In genomic region chr20:61725966-61726365, GRCh38 we compare ENCODE assay signal across 26 cellular contexts.
DNase-seq lines count a peak whose midpoint lies in the region; ATAC-seq, FAIRE-seq and TF ChIP-seq lines count a peak whose summit lies in the region.
"Had no signal": no experiment of that assay in that cellular context is flagged by ENCODE, and none has a peak within 500 bp of the region (broad histone marks: within the 10 kb centered on the region; RNA-seq: fewer than 3 reads in every experiment).

No MANE protein-coding gene starts in this region.

- peaks cover 4% of the 10 kb centered on the region for H3K4me1 Mint-ChIP-seq in glutamatergic neuron (ENCODE audit: low read depth, unreplicated experiment)
- H3K4me1 Mint-ChIP-seq: CD4-positive, alpha-beta memory T cell had no signal

- H3K4me3 Mint-ChIP-seq in glutamatergic neuron (ENCODE audit: unreplicated experiment) = no peak overlapping the region
- H3K4me3 Mint-ChIP-seq: CD4-positive, alpha-beta memory T cell; HFFc6 had no signal

- intact Hi-C loops in Right ventricle myocardium superior (cut with DNase I) = no loop called here
- intact Hi-C loops in posterior vena cava (cut with DNase I) = no loop called here

- no peaks in the 10 kb centered on the region for H3K36me3 Mint-ChIP-seq in glutamatergic neuron (ENCODE audit: unreplicated experiment)
- H3K36me3 Mint-ChIP-seq: CD4-positive, alpha-beta memory T cell had no signal

- no peaks in the 10 kb centered on the region for H3K9me3 ChIP-seq in right atrium auricular region
- H3K9me3 ChIP-seq: A549, BE2C, HAP-1 had no signal

- no peak overlapping the region for H3K4me3 ChIP-seq in right atrium auricular region
- H3K4me3 ChIP-seq: A549; BLaER1 treated with 17β-estradiol and CSF1 and Interleukin-3, amounts not matched to agents 10 nM and 100 nM; HAP-1 had no signal

- no peak overlapping the region for H3K27ac ChIP-seq in right atrium auricular region
- H3K27ac ChIP-seq: A549; BLaER1 treated with 17β-estradiol and CSF1 and Interleukin-3, amounts not matched to agents 10 nM and 100 nM had no signal

- H3K27ac Mint-ChIP-seq in glutamatergic neuron (ENCODE audit: unreplicated experiment) = no peak overlapping the region
- H3K27ac Mint-ChIP-seq: CD4-positive, alpha-beta memory T cell; HFFc6 had no signal

- no peaks in the 10 kb centered on the region for H3K4me1 ChIP-seq in right atrium auricular region
- H3K4me1 ChIP-seq: A549, BE2C, HAP-1 had no signal

- TF ChIP-seq CTCF in right atrium auricular region (IDR thresholded peaks at IDR 0.05) (no peak), glutamatergic neuron (IDR thresholded peaks at IDR 0.05; ENCODE audit: partially characterized antibody, unreplicated experiment) (no peak)

- H3K27me3 ChIP-seq in right atrium auricular region = no peaks in the 10 kb centered on the region
- H3K27me3 ChIP-seq: BE2C; BLaER1 treated with 17β-estradiol and CSF1 and Interleukin-3, amounts not matched to agents 10 nM and 100 nM had no signal

- H3K27me3 Mint-ChIP-seq in glutamatergic neuron (ENCODE audit: unreplicated experiment) = peaks cover 8% of the 10 kb centered on the region
- H3K27me3 Mint-ChIP-seq: CD4-positive, alpha-beta memory T cell had no signal

- no peaks in the 10 kb centered on the region for H3K36me3 ChIP-seq in right atrium auricular region
- H3K36me3 ChIP-seq: BE2C; BLaER1 treated with 17β-estradiol and CSF1 and Interleukin-3, amounts not matched to agents 10 nM and 100 nM; HAP-1 had no signal

- DNase-seq in Right ventricle myocardium superior (peak; percentile 17), right atrium auricular region (ENCODE audit: low spot score) (no peak), HTR-8/SVneo (ENCODE audit: insufficient read length, low spot score) (no peak), glutamatergic neuron (peak; percentile 1), posterior vena cava (ENCODE audit: low spot score) (peak; percentile 61), T1000 (lab: John Stamatoyannopoulos, UW) (no peak), NCI-H1105 treated with DMSO at 0.1 percent for 48 hours (lab: John Stamatoyannopoulos, UW) (no peak)
- DNase-seq in stimulated activated naive CD4-positive, alpha-beta T cell treated with Interleukin-2 at 50 U/mL for 16 hours (lab: John Stamatoyannopoulos, UW) = no peak
- DNase-seq: 8988T; ACHN; AML-193; BE2C; Calu3; CD4-positive, alpha-beta memory T cell; COR-L47; DMS53; DMS79 treated with DMSO at 0.1 percent for 48 hours; GF-D8; GOT3; HFFc6 had no signal

- peak; percentile 4 for FAIRE-seq in HTR-8/SVneo (lab: Jason Lieb, UNC)
- FAIRE-seq: A549, GM12891, GM18507, H54 had no signal

- peaks cover 6% of the 10 kb centered on the region for H3K9me3 Mint-ChIP-seq in glutamatergic neuron (ENCODE audit: unreplicated experiment)
- H3K9me3 Mint-ChIP-seq: CD4-positive, alpha-beta memory T cell had no signal

- ATAC-seq in Right ventricle myocardium superior (ENCODE audit: poor library complexity) = no peak
- ATAC-seq: A549 had no signal

Comparison
In these comparisons a context has a peak if more than half of its experiments do, and no peak if none do; other contexts are left out.
1. DNase-seq: peak in Right ventricle myocardium superior (single experiment), glutamatergic neuron (single experiment) and posterior vena cava (single experiment); none in right atrium auricular region (single experiment), HTR-8/SVneo (single experiment), stimulated activated naive CD4-positive, alpha-beta T cell treated with Interleukin-2 at 50 U/mL for 16 hours (single experiment), T1000 (single experiment) and NCI-H1105 treated with DMSO at 0.1 percent for 48 hours (single experiment).